14 cellular contexts compared by ENCODE assay signal in the genomic region with DNA sequence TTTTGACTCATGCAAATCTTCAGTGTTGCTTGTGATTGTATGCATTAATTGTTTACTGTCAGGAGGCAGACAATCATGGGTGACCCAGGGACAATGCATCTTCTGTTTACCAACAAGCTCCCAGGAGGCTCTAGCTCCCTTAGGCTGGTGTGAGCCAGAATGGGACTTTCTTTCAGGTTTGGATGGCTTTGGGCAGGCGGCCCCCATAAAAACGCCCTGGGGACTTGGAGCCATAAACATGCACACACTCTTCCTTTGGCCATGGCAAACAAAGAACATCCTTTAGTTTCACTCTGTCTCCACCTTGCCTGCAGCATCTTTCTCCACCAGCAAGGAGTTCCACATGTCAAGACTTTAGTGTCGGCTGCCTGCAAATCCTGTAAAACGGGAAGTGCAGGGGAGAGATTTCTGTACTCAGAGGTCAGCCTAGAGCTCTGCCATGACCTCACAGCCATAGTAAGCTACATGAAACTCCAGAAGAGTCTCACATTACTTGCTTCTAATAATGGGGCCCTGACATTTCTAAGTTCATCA.
DNase-seq lines count a peak whose midpoint lies in the region; ATAC-seq and TF ChIP-seq lines count a peak whose summit lies in the region.
"Had no signal": no experiment of that assay in that cellular context is flagged by ENCODE, and none has a peak within 500 bp of the region (broad histone marks: within the 10 kb centered on the region; RNA-seq: fewer than 3 reads in every experiment).

No MANE protein-coding gene starts in this region.

- H3K36me3 Mint-ChIP-seq in natural killer cell treated with Interleukin-12 subunit alpha and Interleukin-12 subunit beta and Interleukin-15 and Interleukin-18, amount 100 ng/mL, for 72 hours = no peaks in the 10 kb centered on the region
- no peaks in the 10 kb centered on the region for H3K36me3 Mint-ChIP-seq in natural killer cell
- no peaks in the 10 kb centered on the region for H3K36me3 Mint-ChIP-seq in activated naive CD8-positive, alpha-beta T cell
- no peaks in the 10 kb centered on the region for H3K36me3 Mint-ChIP-seq in type B pancreatic cell

- peak overlapping the region; percentile 30 for H3K4me3 ChIP-seq in OCI-LY7 (ENCODE audit: low read depth, low read length, poor library complexity, severe bottlenecking)
- H3K4me3 ChIP-seq: Peyer's patch had no signal

- H3K27ac Mint-ChIP-seq in natural killer cell treated with Interleukin-12 subunit alpha and Interleukin-12 subunit beta and Interleukin-15 and Interleukin-18, amount 100 ng/mL, for 72 hours = peak overlapping the region; percentile 84 to 88
- H3K27ac Mint-ChIP-seq in natural killer cell = peak overlapping the region in 1 of 2 donors; percentile 4
- peak overlapping the region; percentile 98 for H3K27ac Mint-ChIP-seq in activated naive CD8-positive, alpha-beta T cell
- H3K27ac Mint-ChIP-seq in type B pancreatic cell = peak overlapping the region; percentile 88

- CTCF ChIA-PET in OCI-LY7 (lab: Charles Lee; ENCODE audit: unreplicated experiment) = interaction anchor here (0.9 to 1.3 kb wide), 3 partner anchors 12 to 66 kb away, joined by 3 to 4 read pairs (median 3); no protein-coding TSS in a partner anchor

- no peak for TF ChIP-seq CTCF in natural killer cell (IDR thresholded peaks at IDR 0.05)
- TF ChIP-seq CTCF in OCI-LY7 (conservative IDR thresholded peaks at IDR 0.05; ENCODE audit: low read length) = no peak
- TF ChIP-seq CTCF in type B pancreatic cell (conservative IDR thresholded peaks at IDR 0.05) = no peak

- no peaks in the 10 kb centered on the region for H3K9me3 ChIP-seq in OCI-LY7 (ENCODE audit: low read length)
- H3K9me3 ChIP-seq: Peyer's patch had no signal

- H2AFZ ChIP-seq in OCI-LY7 (ENCODE audit: low read length) = peak overlapping the region; percentile 90

- H3K4me2 ChIP-seq in OCI-LY7 (ENCODE audit: low read length) = peak overlapping the region; percentile 63

- peak overlapping the region; percentile 78 for H3K4me3 Mint-ChIP-seq in natural killer cell treated with Interleukin-12 subunit alpha and Interleukin-12 subunit beta and Interleukin-15 and Interleukin-18, amount 100 ng/mL, for 72 hours
- H3K4me3 Mint-ChIP-seq in natural killer cell (no peak overlapping the region), type B pancreatic cell (peak overlapping the region; percentile 52)
- H3K4me3 Mint-ChIP-seq in activated naive CD8-positive, alpha-beta T cell = peak overlapping the region; percentile 71

- H4K20me1 ChIP-seq in OCI-LY7 (ENCODE audit: insufficient read depth, low read length) = no peaks in the 10 kb centered on the region

- no peaks in the 10 kb centered on the region for H3K9me2 ChIP-seq in OCI-LY7 (ENCODE audit: insufficient read depth, low read length)

- no peak for DNase-seq in natural killer cell treated with Interleukin-12 subunit alpha and Interleukin-12 subunit beta and Interleukin-15 and Interleukin-18, amount 100 ng/mL, for 72 hours (ENCODE audit: low spot score)
- DNase-seq in natural killer cell = no peak
- peak; percentile 63 for DNase-seq in OCI-LY7 (ENCODE audit: low spot score)
- DNase-seq in type B pancreatic cell (ENCODE audit: extremely low spot score, unreplicated experiment) = no peak
- no peak for DNase-seq in Right ventricle myocardium inferior (ENCODE audit: missing footprints)
- DNase-seq: HCEC 1CT, left ventricle myocardium superior, NCI-H1694, posterior cingulate gyrus had no signal

- intact Hi-C loops in natural killer cell (cut with micrococcal nuclease) (no loop called here), OCI-LY7 (cut with micrococcal nuclease; ENCODE audit: unreplicated experiment) (loop anchor here (5.0 kb wide), 1 partner anchor 172 kb away; no protein-coding TSS in a partner anchor), Right ventricle myocardium inferior (cut with DNase I) (no loop called here)

- peaks cover 38 to 64% of the 10 kb centered on the region in 2 donors for H3K4me1 Mint-ChIP-seq in natural killer cell treated with Interleukin-12 subunit alpha and Interleukin-12 subunit beta and Interleukin-15 and Interleukin-18, amount 100 ng/mL, for 72 hours (ENCODE audit: low read depth in 2 of 2)
- peaks cover 10 to 13% of the 10 kb centered on the region in 2 donors for H3K4me1 Mint-ChIP-seq in natural killer cell
- H3K4me1 Mint-ChIP-seq in activated naive CD8-positive, alpha-beta T cell (ENCODE audit: low read depth) = peaks cover 82% of the 10 kb centered on the region
- peaks cover 7% of the 10 kb centered on the region for H3K4me1 Mint-ChIP-seq in type B pancreatic cell (ENCODE audit: unreplicated experiment)

- no TSS peak for BruUV-seq in OCI-LY7 (replicated peaks; lab: Mats Ljungman, UMichigan)

- no peaks in the 10 kb centered on the region for H3K36me3 ChIP-seq in OCI-LY7 (ENCODE audit: insufficient read depth, low read length)
- H3K36me3 ChIP-seq: Peyer's patch had no signal

- H3K4me1 ChIP-seq in OCI-LY7 (ENCODE audit: insufficient read depth, low read length, poor library complexity, severe bottlenecking) = peaks cover 45% of the 10 kb centered on the region

- no peak for ATAC-seq in natural killer cell treated with Interleukin-12 subunit alpha and Interleukin-12 subunit beta and Interleukin-15 and Interleukin-18, amount 100 ng/mL, for 72 hours
- no peak for ATAC-seq in natural killer cell
- no peak for ATAC-seq in HG02623 (IDR thresholded peaks at IDR 0.05; ENCODE audit: unreplicated experiment)
- ATAC-seq in Right ventricle myocardium inferior = no peak
- ATAC-seq in HG03521 (IDR thresholded peaks at IDR 0.05; ENCODE audit: unreplicated experiment) = no peak

- no peaks in the 10 kb centered on the region for H3K9me3 Mint-ChIP-seq in natural killer cell treated with Interleukin-12 subunit alpha and Interleukin-12 subunit beta and Interleukin-15 and Interleukin-18, amount 100 ng/mL, for 72 hours
- H3K9me3 Mint-ChIP-seq in natural killer cell (no peaks in the 10 kb centered on the region), type B pancreatic cell (peaks cover 8% of the 10 kb centered on the region)
- no peaks in the 10 kb centered on the region for H3K9me3 Mint-ChIP-seq in activated naive CD8-positive, alpha-beta T cell (ENCODE audit: low read depth)
- H3K9me3 Mint-ChIP-seq: IgD-negative memory B cell had no signal

- no peak overlapping the region for H3K27ac ChIP-seq in OCI-LY7 (ENCODE audit: low read depth, low read length, poor library complexity, severe bottlenecking)
- H3K27ac ChIP-seq: Peyer's patch had no signal

- H3K27me3 Mint-ChIP-seq in natural killer cell treated with Interleukin-12 subunit alpha and Interleukin-12 subunit beta and Interleukin-15 and Interleukin-18, amount 100 ng/mL, for 72 hours = peaks cover 0 to 7% of the 10 kb centered on the region in 2 donors
- H3K27me3 Mint-ChIP-seq in natural killer cell (ENCODE audit: low read depth in 2 of 2) (no peaks in the 10 kb centered on the region), type B pancreatic cell (no peaks in the 10 kb centered on the region)
- no peaks in the 10 kb centered on the region for H3K27me3 Mint-ChIP-seq in activated naive CD8-positive, alpha-beta T cell

- POLR2A ChIA-PET in OCI-LY7 (lab: Charles Lee) = interaction anchor here (0.7 to 2.2 kb wide), 8 partner anchors 11 to 548 kb away, joined by 3 to 7 read pairs (median 3); no protein-coding TSS in a partner anchor

- H3K79me2 ChIP-seq in OCI-LY7 (ENCODE audit: insufficient read depth, low read depth, low read length) = no peaks in the 10 kb centered on the region
